Comparison of ENCODE assay signal across 26 cellular contexts in genomic region chr7:1427064-1427657, GRCh38.
"Had no signal": no experiment of that assay in that cellular context is flagged by ENCODE, and none has a peak within 500 bp of the region (broad histone marks: within the 10 kb centered on the region; RNA-seq: fewer than 3 reads in every experiment).

No MANE protein-coding gene starts in this region.

- H3K9me3 Mint-ChIP-seq: dendritic cell treated with granulocyte-macrophage colony-stimulating factor and Interleukin-4, amounts not matched to agents 40 ng/mL and 50 ng/mL, for 4 days; effector memory CD8-positive, alpha-beta T cell; endodermal cell; mesothelial cell of epicardium had no signal

- H3K9me3 ChIP-seq: colonic mucosa, esophagus squamous epithelium, gastrocnemius medialis, heart right ventricle, left lung, lower lobe of right lung, mucosa of descending colon had no signal

- ATAC-seq: effector memory CD8-positive, alpha-beta T cell; esophagus mucosa; gastrocnemius medialis; heart right ventricle; left cardiac atrium; left lung; left ventricle myocardium superior; lower lobe of right lung; mucosa of descending colon had no signal

- H3K4me3 Mint-ChIP-seq: dendritic cell treated with granulocyte-macrophage colony-stimulating factor and Interleukin-4, amounts not matched to agents 40 ng/mL and 50 ng/mL, for 4 days; effector memory CD8-positive, alpha-beta T cell; endodermal cell; mesothelial cell of epicardium had no signal

- H3K27ac Mint-ChIP-seq: dendritic cell treated with granulocyte-macrophage colony-stimulating factor and Interleukin-4, amounts not matched to agents 40 ng/mL and 50 ng/mL, for 4 days; endodermal cell; mesothelial cell of epicardium had no signal

- H3K4me1 ChIP-seq: colonic mucosa, gastrocnemius medialis, left lung had no signal

- H3K36me3 ChIP-seq: colonic mucosa, esophagus squamous epithelium, gastrocnemius medialis, heart right ventricle, left lung, lower lobe of right lung had no signal

- DNase-seq: colonic mucosa; cortex of kidney; effector CD8-positive, alpha-beta T cell; effector memory CD8-positive, alpha-beta T cell; endodermal cell; esophagus squamous epithelium; foreskin fibroblast; foreskin melanocyte; gastrocnemius medialis; glutamatergic neuron; head of caudate nucleus; heart right ventricle; hippocampal formation; left cardiac atrium; left lung; lower lobe of right lung; mesenchymal stem cell; mucosa of descending colon had no signal

- FAIRE-seq: endometrium, islet of Langerhans, keratinocyte had no signal

- H3K27ac ChIP-seq: colonic mucosa, epithelial cell of prostate, esophagus squamous epithelium, gastrocnemius medialis, heart right ventricle, left lung, lower lobe of right lung had no signal

- H3K4me1 Mint-ChIP-seq: endodermal cell had no signal

- H3K36me3 Mint-ChIP-seq: mesothelial cell of epicardium had no signal

- H3K4me3 ChIP-seq: colonic mucosa, esophagus squamous epithelium, gastrocnemius medialis, heart right ventricle, left lung, lower lobe of right lung, mucosa of descending colon had no signal
